Comparison of ENCODE assay signal across 12 cellular contexts in genomic region chr12:47832263-47832933, GRCh38. TPM values are rescaled to one million over a fixed set of nuclear protein-coding genes. Genes with fewer than 3 reads are reported as not detected.
DNase-seq lines count a peak whose midpoint lies in the region; ATAC-seq and TF ChIP-seq lines count a peak whose summit lies in the region.
"Had no signal": no experiment of that assay in that cellular context is flagged by ENCODE, and none has a peak within 500 bp of the region (broad histone marks: within the 10 kb centered on the region; RNA-seq: fewer than 3 reads in every experiment).

No MANE protein-coding gene starts in this region.

- H3K27ac ChIP-seq in effector memory CD4-positive, alpha-beta T cell (ENCODE audit: insufficient read depth, low read length, poor library complexity, severe bottlenecking): peak overlapping the region; percentile 83
- no peak overlapping the region for H3K27ac ChIP-seq in transverse colon
- H3K27ac ChIP-seq: gastroesophageal sphincter, SJSA1 had no signal

- DNase-seq in activated CD4-positive, alpha-beta T cell treated with anti-CD3 and anti-CD28 coated beads for 24 hours (ENCODE audit: low read depth in 2 of 2): peak; percentile 60 to 72
- DNase-seq in activated CD4-positive, alpha-beta T cell treated with anti-CD3 and anti-CD28 coated beads, Interleukin-2, amount 50 U/mL, for 4 hours: no peak
- DNase-seq in activated CD4-positive, alpha-beta T cell treated with anti-CD3 and anti-CD28 coated beads for 48 hours: peak; percentile 88
- DNase-seq in effector memory CD4-positive, alpha-beta T cell: no peak
- peak; percentile 85 for DNase-seq in stimulated activated CD8-positive, alpha-beta memory T cell treated with anti-CD3 and anti-CD28 coated beads, Interleukin-4, amount 100 ng/mL, for 48 hours
- DNase-seq in transverse colon (no peak), NCI-H146 (lab: John Stamatoyannopoulos, UW) (no peak)
- DNase-seq: NCI-H2029 had no signal

- H3K27me3 ChIP-seq in effector memory CD4-positive, alpha-beta T cell (replicated peaks; ENCODE audit: control insufficient read depth, insufficient read depth, low read length, poor library complexity, severe bottlenecking): no peaks in the 10 kb centered on the region
- no peaks in the 10 kb centered on the region for H3K27me3 ChIP-seq in transverse colon
- H3K27me3 ChIP-seq: gastroesophageal sphincter, SJSA1 had no signal

- no peaks in the 10 kb centered on the region for H3K9me3 ChIP-seq in effector memory CD4-positive, alpha-beta T cell (ENCODE audit: control insufficient read depth, low read length)
- H3K9me3 ChIP-seq in transverse colon: no peaks in the 10 kb centered on the region
- H3K9me3 ChIP-seq: A549, gastroesophageal sphincter, SJSA1 had no signal

- ATAC-seq in GM19328 (IDR thresholded peaks at IDR 0.05; ENCODE audit: unreplicated experiment): no peak
- ATAC-seq: A549, gastroesophageal sphincter had no signal

- H3K36me3 ChIP-seq in effector memory CD4-positive, alpha-beta T cell (ENCODE audit: control insufficient read depth, insufficient read depth, low read length): no peaks in the 10 kb centered on the region
- no peaks in the 10 kb centered on the region for H3K36me3 ChIP-seq in transverse colon
- H3K36me3 ChIP-seq: gastroesophageal sphincter, SJSA1 had no signal

- no peak for TF ChIP-seq EP300 in transverse colon (IDR thresholded peaks at IDR 0.05; ENCODE audit: low read depth)

- in situ Hi-C loops in transverse colon (cut with MboI; ENCODE audit: low pct_ligation_motif_present in 1 of 4, low pct_unique_long_range_greater_than_20kb in 1 of 4, low sequenced_read_pairs in 3 of 4): loop anchor here in 3 of 4 donors (10.0 to 25.0 kb wide), 3 partner anchors 48 to 118 kb away; partner anchors contain the start of gene ENDOU (in 2 of the 3)

- no peak for TF ChIP-seq POLR2A in transverse colon (IDR thresholded peaks at IDR 0.05)

- peaks cover 59% of the 10 kb centered on the region for H3K4me1 ChIP-seq in effector memory CD4-positive, alpha-beta T cell (ENCODE audit: control insufficient read depth, insufficient read depth, low read length, poor library complexity, severe bottlenecking)
- peaks cover 15 to 23% (median 17%) of the 10 kb centered on the region in 4 donors for H3K4me1 ChIP-seq in transverse colon

- 70 to 100% methylated on average over 1 to 12 of the region's 13 CpGs for WGBS in transverse colon (ENCODE audit: low coverage in 1 of 2), 2 donors

- H3K4me3 ChIP-seq in effector memory CD4-positive, alpha-beta T cell (ENCODE audit: insufficient read depth, low read depth, low read length, poor library complexity, severe bottlenecking): peak overlapping the region; percentile 35
- H3K4me3 ChIP-seq in transverse colon: no peak overlapping the region
- H3K4me3 ChIP-seq: A549, gastroesophageal sphincter, SJSA1 had no signal

- intact Hi-C loops in transverse colon (cut with DNase I; ENCODE audit: low total_unique reads): no loop called here

- no peak for TF ChIP-seq CTCF in transverse colon (IDR thresholded peaks at IDR 0.05)

RNA-seq across cellular contexts. Expression of gene HDAC7, which starts 12.7 kb away (rescaled TPM):
- total RNA-seq in transverse colon: 100 to 1,000 TPM in 1 of 4 donors, 10 to 100 TPM in 3; 19.4 to 133 (median 28.3) TPM

RNA-seq across cellular contexts. Expression of gene SLC48A1, which starts 59.4 kb away (rescaled TPM):
- total RNA-seq in transverse colon: 10 to 100 TPM; 19.9 to 76.7 (median 23.1) TPM

Comparison
In these comparisons a context has a peak if more than half of its experiments do, and no peak if none do; other contexts are left out.
1. DNase-seq: peak in activated CD4-positive, alpha-beta T cell treated with anti-CD3 and anti-CD28 coated beads for 24 hours (2 of 2), activated CD4-positive, alpha-beta T cell treated with anti-CD3 and anti-CD28 coated beads for 48 hours (single experiment) and stimulated activated CD8-positive, alpha-beta memory T cell treated with anti-CD3 and anti-CD28 coated beads, Interleukin-4, amount 100 ng/mL, for 48 hours (single experiment); none in activated CD4-positive, alpha-beta T cell treated with anti-CD3 and anti-CD28 coated beads, Interleukin-2, amount 50 U/mL, for 4 hours (0 of 2), effector memory CD4-positive, alpha-beta T cell (0 of 3), transverse colon (single experiment) and NCI-H146 (single experiment).